In genomic region chr11:116837231-116838091, GRCh38 we compare ENCODE assay signal across 14 cellular contexts. TPM values are rescaled to one million over a fixed set of nuclear protein-coding genes. Genes with fewer than 3 reads are reported as not detected.
DNase-seq lines count a peak whose midpoint lies in the region; ATAC-seq and TF ChIP-seq lines count a peak whose summit lies in the region.
"Had no signal": no experiment of that assay in that cellular context is flagged by ENCODE, and none has a peak within 500 bp of the region (broad histone marks: within the 10 kb centered on the region; RNA-seq: fewer than 3 reads in every experiment).

Gene APOA1, minus strand, starts transcription at chr11:116837622. Its CDS starts 235 bp downstream, at chr11:116837387.

- no peak for TF ChIP-seq POLR2A in gastrocnemius medialis (IDR thresholded peaks at IDR 0.05)

- peak within 1 kb of the TSS; percentile 69 for H3K27ac ChIP-seq in VCaP
- H3K27ac ChIP-seq in gastrocnemius medialis, result peak within 1 kb of the TSS in 3 of 4 donors; percentile 63 to 70 (median 69)
- H3K27ac ChIP-seq: PC-9 had no signal

- H3K4me3 Mint-ChIP-seq in Caco-2 (ENCODE audit: unreplicated experiment), result peak within 1 kb of the TSS; percentile 68
- no peak within 1 kb of the TSS for H3K4me3 Mint-ChIP-seq in activated CD8-positive, alpha-beta T cell treated with anti-CD3 and anti-CD28 coated beads, Interleukin-2, amount 10 ng/mL, durations not matched to agents 7 days and 5 days

- H3K4me1 ChIP-seq in Caco-2, result peaks cover 86% of the 10 kb centered on the region
- peaks cover 10 to 14% of the 10 kb centered on the region in 2 donors for H3K4me1 ChIP-seq in gastrocnemius medialis

- POLR2A ChIA-PET in Caco-2 (lab: Charles Lee), result interaction anchor here (0.6 to 2.9 kb wide), 7 partner anchors 9 to 63 kb away, joined by 3 to 24 read pairs (median 8); partner anchors contain the start of genes APOA5, APOC3 and ZPR1
- POLR2A ChIA-PET in activated CD8-positive, alpha-beta T cell treated with anti-CD3 and anti-CD28 coated beads, Interleukin-2, amount 10 ng/mL, durations not matched to agents 7 days and 5 days (lab: Charles Lee), result interaction anchor here (3.3 kb wide), 1 partner anchor 16 kb away, joined by 57 read pairs; no protein-coding TSS in a partner anchor

- CTCF ChIA-PET in Caco-2 (lab: Charles Lee), result interaction anchor here (0.6 to 3.8 kb wide), 14 partner anchors 9 to 407 kb away, joined by 3 to 50 read pairs (median 6); partner anchors contain the start of genes APOA5, BUD13, PAFAH1B2 and ZPR1
- CTCF ChIA-PET in activated CD8-positive, alpha-beta T cell treated with anti-CD3 and anti-CD28 coated beads, Interleukin-2, amount 10 ng/mL, durations not matched to agents 7 days and 5 days (lab: Charles Lee), result interaction anchor here (1.7 to 6.5 kb wide), 8 partner anchors 16 to 390 kb away, joined by 6 to 211 read pairs (median 19); partner anchors contain the start of genes APOA5 and ZPR1

- no peaks in the 10 kb centered on the region for H3K9me3 ChIP-seq in Caco-2
- H3K9me3 ChIP-seq in gastrocnemius medialis, result no peaks in the 10 kb centered on the region
- no peaks in the 10 kb centered on the region for H3K9me3 ChIP-seq in MG63
- H3K9me3 ChIP-seq: colonic mucosa had no signal

- BruUV-seq in Caco-2 (replicated peaks; lab: Mats Ljungman, UMichigan), result no TSS peak

- H3K27me3 ChIP-seq in Caco-2 (replicated peaks; ENCODE audit: control insufficient read depth, insufficient read depth, low read length) (no peaks in the 10 kb centered on the region), gastrocnemius medialis (no peaks in the 10 kb centered on the region), MG63 (no peaks in the 10 kb centered on the region)
- H3K27me3 ChIP-seq: colonic mucosa had no signal

- DNase-seq in Caco-2 (peak; percentile 88 to 95), islet precursor cell (peak; percentile 81), gastrocnemius medialis (no peak), MG63 (no peak)
- no peak for DNase-seq in activated CD8-positive, alpha-beta T cell treated with anti-CD3 and anti-CD28 coated beads, Interleukin-2, amount 10 ng/mL, durations not matched to agents 7 days and 5 days
- DNase-seq: activated CD8-positive, alpha-beta memory T cell treated with anti-CD3 and anti-CD28 coated beads for 24 hours; colonic mucosa; naive thymus-derived CD4-positive, alpha-beta T cell; PC-9; T-helper 2 cell had no signal

- H3K36me3 Mint-ChIP-seq in Caco-2 (ENCODE audit: insufficient read depth, unreplicated experiment), result peaks cover 39% of the 10 kb centered on the region
- no peaks in the 10 kb centered on the region for H3K36me3 Mint-ChIP-seq in activated CD8-positive, alpha-beta T cell treated with anti-CD3 and anti-CD28 coated beads, Interleukin-2, amount 10 ng/mL, durations not matched to agents 7 days and 5 days (ENCODE audit: low read depth)
- H3K36me3 Mint-ChIP-seq: activated naive CD4-positive, alpha-beta T cell treated with anti-CD3 and anti-CD28 coated beads, Interleukin-2, amount 50 U/mL, for 24 hours; naive thymus-derived CD4-positive, alpha-beta T cell had no signal

- H3K27ac Mint-ChIP-seq in Caco-2 (ENCODE audit: unreplicated experiment), result peak within 1 kb of the TSS; percentile 92
- no peak within 1 kb of the TSS for H3K27ac Mint-ChIP-seq in activated CD8-positive, alpha-beta T cell treated with anti-CD3 and anti-CD28 coated beads, Interleukin-2, amount 10 ng/mL, durations not matched to agents 7 days and 5 days
- H3K27ac Mint-ChIP-seq: activated naive CD4-positive, alpha-beta T cell treated with anti-CD3 and anti-CD28 coated beads, Interleukin-2, amount 50 U/mL, for 24 hours had no signal

- in situ Hi-C loops in gastrocnemius medialis (cut with MboI; ENCODE audit: low sequenced_read_pairs in 4 of 4), result no loop called here

- no peaks in the 10 kb centered on the region for H3K9me3 Mint-ChIP-seq in Caco-2 (ENCODE audit: unreplicated experiment)
- no peaks in the 10 kb centered on the region for H3K9me3 Mint-ChIP-seq in activated CD8-positive, alpha-beta T cell treated with anti-CD3 and anti-CD28 coated beads, Interleukin-2, amount 10 ng/mL, durations not matched to agents 7 days and 5 days (ENCODE audit: insufficient read depth)
- H3K9me3 Mint-ChIP-seq: activated naive CD4-positive, alpha-beta T cell treated with anti-CD3 and anti-CD28 coated beads, Interleukin-2, amount 50 U/mL, for 24 hours; naive thymus-derived CD4-positive, alpha-beta T cell had no signal

- ATAC-seq in gastrocnemius medialis, result no peak
- ATAC-seq in GM21528 (IDR thresholded peaks at IDR 0.05; ENCODE audit: low FRiP score, unreplicated experiment), result no peak
- ATAC-seq in activated CD8-positive, alpha-beta T cell treated with anti-CD3 and anti-CD28 coated beads, Interleukin-2, amount 10 ng/mL, durations not matched to agents 7 days and 5 days, result no peak
- ATAC-seq in HG02885 (IDR thresholded peaks at IDR 0.05; ENCODE audit: poor library complexity, unreplicated experiment), result no peak
- ATAC-seq: naive thymus-derived CD4-positive, alpha-beta T cell had no signal

- TF ChIP-seq CTCF in Caco-2 (IDR thresholded peaks at IDR 0.05; ENCODE audit: insufficient read depth in 1 of 2, low read depth in 1 of 2, low read length in 1 of 2, severe bottlenecking in 1 of 2, unreplicated experiment in 1 of 2) (no peak), VCaP (conservative IDR thresholded peaks at IDR 0.05) (no peak), gastrocnemius medialis (IDR thresholded peaks at IDR 0.05 in 4 of 5, conservative IDR thresholded peaks at IDR 0.05 in 1 of 5) (no peak)

- peak within 1 kb of the TSS; percentile 40 for H3K4me3 ChIP-seq in Caco-2 (ENCODE audit: low read depth, low read length)
- H3K4me3 ChIP-seq in gastrocnemius medialis, result no peak within 1 kb of the TSS
- H3K4me3 ChIP-seq in MG63, result no peak within 1 kb of the TSS
- H3K4me3 ChIP-seq: PC-9 had no signal

- H3K27me3 Mint-ChIP-seq in Caco-2 (ENCODE audit: insufficient read depth, unreplicated experiment), result no peaks in the 10 kb centered on the region
- no peaks in the 10 kb centered on the region for H3K27me3 Mint-ChIP-seq in activated CD8-positive, alpha-beta T cell treated with anti-CD3 and anti-CD28 coated beads, Interleukin-2, amount 10 ng/mL, durations not matched to agents 7 days and 5 days (ENCODE audit: low read depth)
- H3K27me3 Mint-ChIP-seq: activated naive CD4-positive, alpha-beta T cell treated with anti-CD3 and anti-CD28 coated beads, Interleukin-2, amount 50 U/mL, for 24 hours had no signal

- peaks cover 54% of the 10 kb centered on the region for H3K4me1 Mint-ChIP-seq in Caco-2 (ENCODE audit: low read depth, unreplicated experiment)
- peaks cover 20% of the 10 kb centered on the region for H3K4me1 Mint-ChIP-seq in activated CD8-positive, alpha-beta T cell treated with anti-CD3 and anti-CD28 coated beads, Interleukin-2, amount 10 ng/mL, durations not matched to agents 7 days and 5 days (ENCODE audit: low read depth)

- intact Hi-C loops in Caco-2 (cut with micrococcal nuclease; ENCODE audit: unreplicated experiment), result loop anchor here (1.0 to 5.0 kb wide), 5 partner anchors 8 to 260 kb away; partner anchors contain the start of gene APOC3
- intact Hi-C loops in gastrocnemius medialis (cut with DNase I; ENCODE audit: low total_unique reads), result no loop called here

- H3K36me3 ChIP-seq in Caco-2 (ENCODE audit: control insufficient read depth, insufficient read depth, low read length) (peaks cover 5% of the 10 kb centered on the region; the same call in 1 of the 2 replicates), gastrocnemius medialis (no peaks in the 10 kb centered on the region), MG63 (no peaks in the 10 kb centered on the region)
- H3K36me3 ChIP-seq: colonic mucosa had no signal

RNA-seq across cellular contexts. Expression of gene APOA1, which starts in this region (rescaled TPM):
- 872 and 913 TPM in 2 replicates for total RNA-seq in Caco-2 (2022)
- total RNA-seq in gastrocnemius medialis, result 10 to 100 TPM in 2 of 4 donors, under 1 TPM in 1, not detected in 1; 0.56 to 35.8 (median 18.2) TPM
- total RNA-seq in MG63 (2014; rRNA removed; shearing (Covaris generic); ENCODE audit: low replicate concordance), result not detected in 2 replicates
- not detected for total RNA-seq in activated CD8-positive, alpha-beta T cell treated with anti-CD3 and anti-CD28 coated beads, Interleukin-2, amount 10 ng/mL, durations not matched to agents 7 days and 5 days
- total RNA-seq: PC-9 had no signal

Comparison
In these comparisons a context has a peak if more than half of its experiments do, and no peak if none do; other contexts are left out.
1. RNA of gene APOA1 (total RNA-seq): 872 to 913 TPM in Caco-2; 0.56 to 35.8 TPM in gastrocnemius medialis, not detected in activated CD8-positive, alpha-beta T cell treated with anti-CD3 and anti-CD28 coated beads, Interleukin-2, amount 10 ng/mL, durations not matched to agents 7 days and 5 days and not detected in MG63; every median in the first group is over 10 times any median in the second.
2. DNase-seq: peak in Caco-2 (2 of 2) and islet precursor cell (single experiment); none in gastrocnemius medialis (0 of 2), MG63 (single experiment) and activated CD8-positive, alpha-beta T cell treated with anti-CD3 and anti-CD28 coated beads, Interleukin-2, amount 10 ng/mL, durations not matched to agents 7 days and 5 days (single experiment).